1 cellular context compared by ENCODE assay signal in the genomic region with DNA sequence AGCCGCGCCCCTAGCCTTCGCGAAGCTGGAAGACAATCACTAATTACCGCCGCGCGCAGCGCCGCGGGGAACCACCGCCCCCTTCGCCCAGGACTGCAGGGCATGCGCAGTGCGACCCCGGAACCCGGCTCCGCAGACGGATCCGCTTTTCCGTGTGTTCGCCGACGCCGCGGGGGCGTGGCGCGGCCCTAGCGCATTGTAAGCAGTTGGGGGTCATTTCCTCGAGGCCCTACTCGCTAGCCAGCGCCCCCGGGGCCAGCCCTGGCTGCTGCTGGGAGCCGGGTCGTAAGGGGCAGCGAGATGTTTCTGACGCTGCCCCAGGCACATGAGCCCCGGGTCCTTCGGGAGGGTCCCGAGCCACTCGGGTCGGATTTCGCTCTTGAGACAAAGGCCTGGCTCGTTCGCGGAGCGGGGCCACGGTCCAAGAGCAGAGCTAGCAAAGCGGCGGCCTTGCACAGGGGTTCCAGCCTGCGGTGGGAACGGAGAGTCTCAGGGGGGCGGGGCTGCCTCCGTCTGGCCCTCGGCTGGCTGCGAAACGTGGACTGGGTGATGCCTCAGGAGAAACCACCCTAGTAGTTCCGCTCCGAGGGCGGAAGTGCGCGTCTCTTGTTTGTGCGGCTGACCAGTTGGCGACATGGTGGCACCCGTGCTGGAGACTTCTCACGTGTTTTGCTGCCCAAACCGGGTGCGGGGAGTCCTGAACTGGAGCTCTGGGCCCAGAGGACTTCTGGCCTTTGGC.
TF ChIP-seq lines count a peak whose summit lies in the region.

ELP2 (plus strand) TSS at position 600 of the 739 bp plus-strand sequence; CDS start at position 635, 35 bp downstream.
SLC39A6 (minus strand) TSS at position 41 of the 739 bp plus-strand sequence. CDS start 2,333 bp downstream, outside the sequence.

TF ChIP-seq in HepG2, 621 proteins besides CTCF, POLR2A, EP300 and RAD21 (continued from another document and continues in another):
- TF ChIP-seq CHD4 (IDR thresholded peaks at IDR 0.05; ENCODE audit: borderline replicate concordance, low read length) (no peak), HOXA3 (CRISPR knock-in tag; IDR thresholded peaks at IDR 0.05) (peak; percentile 64), FOXK2 (IDR thresholded peaks at IDR 0.05) (no peak), ZNF276 (CRISPR knock-in tag; IDR thresholded peaks at IDR 0.05; ENCODE audit: low read depth) (peak; percentile 87; the same call in 1 of the 2 replicates), ELF1 (CRISPR knock-in tag; IDR thresholded peaks at IDR 0.05) (peak; percentile 85), YEATS4 (CRISPR knock-in tag; IDR thresholded peaks at IDR 0.05; ENCODE audit: borderline replicate concordance) (peak; percentile 97), KLF11 (CRISPR knock-in tag; IDR thresholded peaks at IDR 0.05) (no peak; the same call in 1 of the 2 replicates), ZNF614 (CRISPR knock-in tag; IDR thresholded peaks at IDR 0.05; ENCODE audit: borderline replicate concordance) (peak; percentile 40; the same call in 1 of the 2 replicates), TERF1 (CRISPR knock-in tag; IDR thresholded peaks at IDR 0.05) (no peak), SALL1 (CRISPR knock-in tag; IDR thresholded peaks at IDR 0.05) (peak; percentile 76; the same call in 1 of the 2 replicates), ZC3H4 (CRISPR knock-in tag; IDR thresholded peaks at IDR 0.05; ENCODE audit: borderline replicate concordance) (0 out of 2 replicates have a peak, but pooled peaks have one; percentile 14), ZNF75D (CRISPR knock-in tag; IDR thresholded peaks at IDR 0.05; ENCODE audit: borderline replicate concordance) (0 out of 2 replicates have a peak, but pooled peaks have one; percentile 44), ZFYVE20 (CRISPR knock-in tag; IDR thresholded peaks at IDR 0.05; ENCODE audit: borderline replicate concordance, low read depth) (0 out of 2 replicates have a peak, but pooled peaks have one; percentile 26), ZSCAN29 (CRISPR knock-in tag; conservative IDR thresholded peaks at IDR 0.05) (0 out of 2 replicates have a peak, but pooled peaks have one; percentile 62)
- TF ChIP-seq, protein P1, sequence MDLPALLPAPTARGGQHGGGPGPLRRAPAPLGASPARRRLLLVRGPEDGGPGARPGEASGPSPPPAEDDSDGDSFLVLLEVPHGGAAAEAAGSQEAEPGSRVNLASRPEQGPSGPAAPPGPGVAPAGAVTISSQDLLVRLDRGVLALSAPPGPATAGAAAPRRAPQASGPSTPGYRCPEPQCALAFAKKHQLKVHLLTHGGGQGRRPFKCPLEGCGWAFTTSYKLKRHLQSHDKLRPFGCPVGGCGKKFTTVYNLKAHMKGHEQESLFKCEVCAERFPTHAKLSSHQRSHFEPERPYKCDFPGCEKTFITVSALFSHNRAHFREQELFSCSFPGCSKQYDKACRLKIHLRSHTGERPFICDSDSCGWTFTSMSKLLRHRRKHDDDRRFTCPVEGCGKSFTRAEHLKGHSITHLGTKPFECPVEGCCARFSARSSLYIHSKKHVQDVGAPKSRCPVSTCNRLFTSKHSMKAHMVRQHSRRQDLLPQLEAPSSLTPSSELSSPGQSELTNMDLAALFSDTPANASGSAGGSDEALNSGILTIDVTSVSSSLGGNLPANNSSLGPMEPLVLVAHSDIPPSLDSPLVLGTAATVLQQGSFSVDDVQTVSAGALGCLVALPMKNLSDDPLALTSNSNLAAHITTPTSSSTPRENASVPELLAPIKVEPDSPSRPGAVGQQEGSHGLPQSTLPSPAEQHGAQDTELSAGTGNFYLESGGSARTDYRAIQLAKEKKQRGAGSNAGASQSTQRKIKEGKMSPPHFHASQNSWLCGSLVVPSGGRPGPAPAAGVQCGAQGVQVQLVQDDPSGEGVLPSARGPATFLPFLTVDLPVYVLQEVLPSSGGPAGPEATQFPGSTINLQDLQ (CRISPR knock-in tag; IDR thresholded peaks at IDR 0.05) = no peak; the same call in 1 of the 2 replicates
- TF ChIP-seq, protein P2, sequence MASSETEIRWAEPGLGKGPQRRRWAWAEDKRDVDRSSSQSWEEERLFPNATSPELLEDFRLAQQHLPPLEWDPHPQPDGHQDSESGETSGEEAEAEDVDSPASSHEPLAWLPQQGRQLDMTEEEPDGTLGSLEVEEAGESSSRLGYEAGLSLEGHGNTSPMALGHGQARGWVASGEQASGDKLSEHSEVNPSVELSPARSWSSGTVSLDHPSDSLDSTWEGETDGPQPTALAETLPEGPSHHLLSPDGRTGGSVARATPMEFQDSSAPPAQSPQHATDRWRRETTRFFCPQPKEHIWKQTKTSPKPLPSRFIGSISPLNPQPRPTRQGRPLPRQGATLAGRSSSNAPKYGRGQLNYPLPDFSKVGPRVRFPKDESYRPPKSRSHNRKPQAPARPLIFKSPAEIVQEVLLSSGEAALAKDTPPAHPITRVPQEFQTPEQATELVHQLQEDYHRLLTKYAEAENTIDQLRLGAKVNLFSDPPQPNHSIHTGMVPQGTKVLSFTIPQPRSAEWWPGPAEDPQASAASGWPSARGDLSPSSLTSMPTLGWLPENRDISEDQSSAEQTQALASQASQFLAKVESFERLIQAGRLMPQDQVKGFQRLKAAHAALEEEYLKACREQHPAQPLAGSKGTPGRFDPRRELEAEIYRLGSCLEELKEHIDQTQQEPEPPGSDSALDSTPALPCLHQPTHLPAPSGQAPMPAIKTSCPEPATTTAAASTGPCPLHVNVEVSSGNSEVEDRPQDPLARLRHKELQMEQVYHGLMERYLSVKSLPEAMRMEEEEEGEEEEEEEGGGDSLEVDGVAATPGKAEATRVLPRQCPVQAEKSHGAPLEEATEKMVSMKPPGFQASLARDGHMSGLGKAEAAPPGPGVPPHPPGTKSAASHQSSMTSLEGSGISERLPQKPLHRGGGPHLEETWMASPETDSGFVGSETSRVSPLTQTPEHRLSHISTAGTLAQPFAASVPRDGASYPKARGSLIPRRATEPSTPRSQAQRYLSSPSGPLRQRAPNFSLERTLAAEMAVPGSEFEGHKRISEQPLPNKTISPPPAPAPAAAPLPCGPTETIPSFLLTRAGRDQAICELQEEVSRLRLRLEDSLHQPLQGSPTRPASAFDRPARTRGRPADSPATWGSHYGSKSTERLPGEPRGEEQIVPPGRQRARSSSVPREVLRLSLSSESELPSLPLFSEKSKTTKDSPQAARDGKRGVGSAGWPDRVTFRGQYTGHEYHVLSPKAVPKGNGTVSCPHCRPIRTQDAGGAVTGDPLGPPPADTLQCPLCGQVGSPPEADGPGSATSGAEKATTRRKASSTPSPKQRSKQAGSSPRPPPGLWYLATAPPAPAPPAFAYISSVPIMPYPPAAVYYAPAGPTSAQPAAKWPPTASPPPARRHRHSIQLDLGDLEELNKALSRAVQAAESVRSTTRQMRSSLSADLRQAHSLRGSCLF (CRISPR knock-in tag; IDR thresholded peaks at IDR 0.05; ENCODE audit: borderline replicate concordance) = peak; percentile 71; the same call in 1 of the 2 replicates
- TF ChIP-seq, protein P3, sequence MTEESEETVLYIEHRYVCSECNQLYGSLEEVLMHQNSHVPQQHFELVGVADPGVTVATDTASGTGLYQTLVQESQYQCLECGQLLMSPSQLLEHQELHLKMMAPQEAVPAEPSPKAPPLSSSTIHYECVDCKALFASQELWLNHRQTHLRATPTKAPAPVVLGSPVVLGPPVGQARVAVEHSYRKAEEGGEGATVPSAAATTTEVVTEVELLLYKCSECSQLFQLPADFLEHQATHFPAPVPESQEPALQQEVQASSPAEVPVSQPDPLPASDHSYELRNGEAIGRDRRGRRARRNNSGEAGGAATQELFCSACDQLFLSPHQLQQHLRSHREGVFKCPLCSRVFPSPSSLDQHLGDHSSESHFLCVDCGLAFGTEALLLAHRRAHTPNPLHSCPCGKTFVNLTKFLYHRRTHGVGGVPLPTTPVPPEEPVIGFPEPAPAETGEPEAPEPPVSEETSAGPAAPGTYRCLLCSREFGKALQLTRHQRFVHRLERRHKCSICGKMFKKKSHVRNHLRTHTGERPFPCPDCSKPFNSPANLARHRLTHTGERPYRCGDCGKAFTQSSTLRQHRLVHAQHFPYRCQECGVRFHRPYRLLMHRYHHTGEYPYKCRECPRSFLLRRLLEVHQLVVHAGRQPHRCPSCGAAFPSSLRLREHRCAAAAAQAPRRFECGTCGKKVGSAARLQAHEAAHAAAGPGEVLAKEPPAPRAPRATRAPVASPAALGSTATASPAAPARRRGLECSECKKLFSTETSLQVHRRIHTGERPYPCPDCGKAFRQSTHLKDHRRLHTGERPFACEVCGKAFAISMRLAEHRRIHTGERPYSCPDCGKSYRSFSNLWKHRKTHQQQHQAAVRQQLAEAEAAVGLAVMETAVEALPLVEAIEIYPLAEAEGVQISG (CRISPR knock-in tag; IDR thresholded peaks at IDR 0.05) = peak; percentile 78
- TF ChIP-seq, protein P4, sequence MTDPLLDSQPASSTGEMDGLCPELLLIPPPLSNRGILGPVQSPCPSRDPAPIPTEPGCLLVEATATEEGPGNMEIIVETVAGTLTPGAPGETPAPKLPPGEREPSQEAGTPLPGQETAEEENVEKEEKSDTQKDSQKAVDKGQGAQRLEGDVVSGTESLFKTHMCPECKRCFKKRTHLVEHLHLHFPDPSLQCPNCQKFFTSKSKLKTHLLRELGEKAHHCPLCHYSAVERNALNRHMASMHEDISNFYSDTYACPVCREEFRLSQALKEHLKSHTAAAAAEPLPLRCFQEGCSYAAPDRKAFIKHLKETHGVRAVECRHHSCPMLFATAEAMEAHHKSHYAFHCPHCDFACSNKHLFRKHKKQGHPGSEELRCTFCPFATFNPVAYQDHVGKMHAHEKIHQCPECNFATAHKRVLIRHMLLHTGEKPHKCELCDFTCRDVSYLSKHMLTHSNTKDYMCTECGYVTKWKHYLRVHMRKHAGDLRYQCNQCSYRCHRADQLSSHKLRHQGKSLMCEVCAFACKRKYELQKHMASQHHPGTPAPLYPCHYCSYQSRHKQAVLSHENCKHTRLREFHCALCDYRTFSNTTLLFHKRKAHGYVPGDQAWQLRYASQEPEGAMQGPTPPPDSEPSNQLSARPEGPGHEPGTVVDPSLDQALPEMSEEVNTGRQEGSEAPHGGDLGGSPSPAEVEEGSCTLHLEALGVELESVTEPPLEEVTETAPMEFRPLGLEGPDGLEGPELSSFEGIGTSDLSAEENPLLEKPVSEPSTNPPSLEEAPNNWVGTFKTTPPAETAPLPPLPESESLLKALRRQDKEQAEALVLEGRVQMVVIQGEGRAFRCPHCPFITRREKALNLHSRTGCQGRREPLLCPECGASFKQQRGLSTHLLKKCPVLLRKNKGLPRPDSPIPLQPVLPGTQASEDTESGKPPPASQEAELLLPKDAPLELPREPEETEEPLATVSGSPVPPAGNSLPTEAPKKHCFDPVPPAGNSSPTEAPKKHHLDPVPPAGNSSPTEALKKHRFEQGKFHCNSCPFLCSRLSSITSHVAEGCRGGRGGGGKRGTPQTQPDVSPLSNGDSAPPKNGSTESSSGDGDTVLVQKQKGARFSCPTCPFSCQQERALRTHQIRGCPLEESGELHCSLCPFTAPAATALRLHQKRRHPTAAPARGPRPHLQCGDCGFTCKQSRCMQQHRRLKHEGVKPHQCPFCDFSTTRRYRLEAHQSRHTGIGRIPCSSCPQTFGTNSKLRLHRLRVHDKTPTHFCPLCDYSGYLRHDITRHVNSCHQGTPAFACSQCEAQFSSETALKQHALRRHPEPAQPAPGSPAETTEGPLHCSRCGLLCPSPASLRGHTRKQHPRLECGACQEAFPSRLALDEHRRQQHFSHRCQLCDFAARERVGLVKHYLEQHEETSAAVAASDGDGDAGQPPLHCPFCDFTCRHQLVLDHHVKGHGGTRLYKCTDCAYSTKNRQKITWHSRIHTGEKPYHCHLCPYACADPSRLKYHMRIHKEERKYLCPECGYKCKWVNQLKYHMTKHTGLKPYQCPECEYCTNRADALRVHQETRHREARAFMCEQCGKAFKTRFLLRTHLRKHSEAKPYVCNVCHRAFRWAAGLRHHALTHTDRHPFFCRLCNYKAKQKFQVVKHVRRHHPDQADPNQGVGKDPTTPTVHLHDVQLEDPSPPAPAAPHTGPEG (CRISPR knock-in tag; IDR thresholded peaks at IDR 0.05) = peak; percentile 76
- TF ChIP-seq, protein P5, sequence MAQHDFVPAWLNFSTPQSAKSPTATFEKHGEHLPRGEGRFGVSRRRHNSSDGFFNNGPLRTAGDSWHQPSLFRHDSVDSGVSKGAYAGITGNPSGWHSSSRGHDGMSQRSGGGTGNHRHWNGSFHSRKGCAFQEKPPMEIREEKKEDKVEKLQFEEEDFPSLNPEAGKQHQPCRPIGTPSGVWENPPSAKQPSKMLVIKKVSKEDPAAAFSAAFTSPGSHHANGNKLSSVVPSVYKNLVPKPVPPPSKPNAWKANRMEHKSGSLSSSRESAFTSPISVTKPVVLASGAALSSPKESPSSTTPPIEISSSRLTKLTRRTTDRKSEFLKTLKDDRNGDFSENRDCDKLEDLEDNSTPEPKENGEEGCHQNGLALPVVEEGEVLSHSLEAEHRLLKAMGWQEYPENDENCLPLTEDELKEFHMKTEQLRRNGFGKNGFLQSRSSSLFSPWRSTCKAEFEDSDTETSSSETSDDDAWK (CRISPR knock-in tag; IDR thresholded peaks at IDR 0.05) = no peak
- TF ChIP-seq, protein P6, sequence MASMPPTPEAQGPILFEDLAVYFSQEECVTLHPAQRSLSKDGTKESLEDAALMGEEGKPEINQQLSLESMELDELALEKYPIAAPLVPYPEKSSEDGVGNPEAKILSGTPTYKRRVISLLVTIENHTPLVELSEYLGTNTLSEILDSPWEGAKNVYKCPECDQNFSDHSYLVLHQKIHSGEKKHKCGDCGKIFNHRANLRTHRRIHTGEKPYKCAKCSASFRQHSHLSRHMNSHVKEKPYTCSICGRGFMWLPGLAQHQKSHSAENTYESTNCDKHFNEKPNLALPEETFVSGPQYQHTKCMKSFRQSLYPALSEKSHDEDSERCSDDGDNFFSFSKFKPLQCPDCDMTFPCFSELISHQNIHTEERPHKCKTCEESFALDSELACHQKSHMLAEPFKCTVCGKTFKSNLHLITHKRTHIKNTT (CRISPR knock-in tag; IDR thresholded peaks at IDR 0.05) = no peak
